In genomic region chr3:29772436-29772835, GRCh38 we compare ENCODE assay signal across 24 cellular contexts.
A peak's percentile ranks its signal among the peaks of the same experiment; 100 is the strongest.
DNase-seq lines count a peak whose midpoint lies in the region; ATAC-seq, FAIRE-seq and TF ChIP-seq lines count a peak whose summit lies in the region.
"Had no signal": no experiment of that assay in that cellular context is flagged by ENCODE, and none has a peak within 500 bp of the region (broad histone marks: within the 10 kb centered on the region; RNA-seq: fewer than 3 reads in every experiment).

No MANE protein-coding gene starts in this region.

- no peak overlapping the region for H2AFZ ChIP-seq in H1 (ENCODE audit: low read length)

- no peaks in the 10 kb centered on the region for H3K79me1 ChIP-seq in H1 (ENCODE audit: low read depth, low read length)

- no peak for TF ChIP-seq RAD21 in H1 (IDR thresholded peaks at IDR 0.05 in 1 of 2, conservative IDR thresholded peaks at IDR 0.05 in 1 of 2; ENCODE audit: low read depth in 2 of 2, low read length in 2 of 2)

- no peak overlapping the region for H2BK20ac ChIP-seq in H1 (ENCODE audit: low read length)

- H3K36me3 ChIP-seq in H1 (ENCODE audit: control insufficient read depth in 2 of 4, insufficient read depth in 4 of 4, low read length in 3 of 4), result no peaks in the 10 kb centered on the region
- H3K36me3 ChIP-seq: BE2C; BLaER1 treated with 17β-estradiol and CSF1 and Interleukin-3, amounts not matched to agents 10 nM and 100 nM had no signal

- H2BK12ac ChIP-seq in H1 (ENCODE audit: low read depth, low read length), result no peak overlapping the region

- no peak overlapping the region for H3K4me2 ChIP-seq in H1 (ENCODE audit: insufficient read depth in 1 of 2, low read depth in 2 of 2, low read length in 2 of 2)
- H3K4me2 ChIP-seq: A549 had no signal

- H4K8ac ChIP-seq in H1 (ENCODE audit: extremely low read depth, insufficient read depth, low read length), result no peak overlapping the region

- TF ChIP-seq POLR2A in H1 (IDR thresholded peaks at IDR 0.05; ENCODE audit: control extremely low read depth in 1 of 2, low read depth in 2 of 2, low read length in 2 of 2), result no peak

- no peaks in the 10 kb centered on the region for H3K79me2 ChIP-seq in H1 (ENCODE audit: control insufficient read depth in 1 of 2, insufficient read depth in 2 of 2, low read length in 2 of 2)

- H3K23me2 ChIP-seq in H1 (ENCODE audit: low read depth, low read length), result no peaks in the 10 kb centered on the region

- H3K4me1 ChIP-seq in H1 (replicated peaks in 1 of 4; ENCODE audit: control insufficient read depth in 3 of 4, insufficient read depth in 4 of 4, low read length in 3 of 4), result peaks cover 0 to 5% (median 2%) of the 10 kb centered on the region in 4 experiments; a peak in 2 of 7 replicates
- H3K4me1 ChIP-seq: A549, BE2C had no signal

- H4K91ac ChIP-seq in H1 (replicated peaks; ENCODE audit: insufficient read length, low read length), result no peak overlapping the region

- no peak for TF ChIP-seq CTCF in H1 (IDR thresholded peaks at IDR 0.05; ENCODE audit: control extremely low read depth in 1 of 3, insufficient read depth in 1 of 3, low read depth in 1 of 3, low read length in 3 of 3)

- H3K4ac ChIP-seq in H1 (replicated peaks; ENCODE audit: insufficient read length, low read depth, low read length), result no peak overlapping the region

- no peak overlapping the region for H3K9ac ChIP-seq in H1 (replicated peaks in 1 of 4; ENCODE audit: extremely low read depth in 1 of 4, low read depth in 3 of 4, low read length in 3 of 4)
- H3K9ac ChIP-seq: BLaER1 treated with 17β-estradiol and CSF1 and Interleukin-3, amounts not matched to agents 10 nM and 100 nM had no signal

- no peaks in the 10 kb centered on the region for H3K27me3 ChIP-seq in H1 (replicated peaks in 1 of 4; ENCODE audit: control insufficient read depth in 3 of 4, extremely low read depth in 1 of 4, insufficient read depth in 3 of 4, low read length in 3 of 4)
- H3K27me3 ChIP-seq: BE2C had no signal

- no peak overlapping the region for H2BK5ac ChIP-seq in H1 (ENCODE audit: low read depth, low read length)

- FAIRE-seq in H1 (lab: Jason Lieb, UNC), result no peak
- FAIRE-seq: A549, D721Med, GM12878, GM19239 had no signal

- no peak overlapping the region for H2AK5ac ChIP-seq in H1 (ENCODE audit: low read depth, low read length)

- 80% methylated on average over 4 of the region's 4 CpGs; no CpG with 5 or more reads in 1 of the 2 experiments for WGBS in H1 (ENCODE audit: extremely low coverage in 1 of 2, insufficient coverage in 1 of 2, insufficient read length in 1 of 2, insufficient replicate concordance in 2 of 2, low coverage in 1 of 2, low lambda C conversion rate in 2 of 2, missing lambda C conversion rate in 1 of 2), 2 experiments

- DNase-seq in HuH-7 (ENCODE audit: low spot score), result peak; percentile 36
- DNase-seq in OCI-M1 (lab: John Stamatoyannopoulos, UW), result peak; percentile 21
- DNase-seq in H1 (ENCODE audit: low read depth in 1 of 2, low spot score in 2 of 2), result no peak
- DNase-seq in sciatic nerve (ENCODE audit: low spot score), result no peak
- DNase-seq in RKO (ENCODE audit: low spot score), result no peak
- no peak for DNase-seq in NCI-H1092 treated with DMSO at 0.1 percent for 48 hours (lab: John Stamatoyannopoulos, UW)
- no peak for DNase-seq in activated gamma-delta T cell (lab: John Stamatoyannopoulos, UW)
- DNase-seq: 8988T; ACHN; AML-193; BE2C; CD4-positive, alpha-beta T cell; CD8-positive, alpha-beta memory T cell; DMS 273 treated with DMSO at 0.1 percent for 48 hours; DMS79; EL; GDM1; H9 had no signal

- H3K23ac ChIP-seq in H1 (ENCODE audit: insufficient read length), result no peak overlapping the region

- no peak overlapping the region for H3K27ac ChIP-seq in H1 (ENCODE audit: low read depth, low read length)
- H3K27ac ChIP-seq: A549; BLaER1 treated with 17β-estradiol and CSF1 and Interleukin-3, amounts not matched to agents 10 nM and 100 nM had no signal

- TF ChIP-seq EP300 in H1 (IDR thresholded peaks at IDR 0.05; ENCODE audit: borderline replicate concordance in 1 of 2, low read depth in 2 of 2, low read length in 2 of 2), result no peak

- no peak overlapping the region for H4K5ac ChIP-seq in H1 (ENCODE audit: insufficient read length, low read depth, low read length)

- no peak overlapping the region for H2BK15ac ChIP-seq in H1 (ENCODE audit: low read length)

- H3K9me3 ChIP-seq in H1 (ENCODE audit: insufficient read depth in 2 of 2, low read depth in 1 of 2, low read length in 1 of 2), result no peaks in the 10 kb centered on the region
- H3K9me3 ChIP-seq: A549; BE2C; BLaER1 treated with 17β-estradiol and CSF1 and Interleukin-3, amounts not matched to agents 10 nM and 100 nM had no signal

- intact Hi-C loops in sciatic nerve (cut with DNase I), result no loop called here

- H3K14ac ChIP-seq in H1 (ENCODE audit: insufficient read length), result no peak overlapping the region

- no peak overlapping the region for H3K18ac ChIP-seq in H1 (ENCODE audit: extremely low read depth, low read length)

- POLR2A ChIA-PET in H1 (lab: Charles Lee; ENCODE audit: partially characterized antibody), result no interaction called here

- H3K4me3 ChIP-seq in H1 (ENCODE audit: extremely low read depth in 1 of 4, insufficient read depth in 2 of 4, low read depth in 3 of 4, low read length in 4 of 4), result no peak overlapping the region
- H3K4me3 ChIP-seq: A549; BLaER1 treated with 17β-estradiol and CSF1 and Interleukin-3, amounts not matched to agents 10 nM and 100 nM; GM12878 had no signal

- peak overlapping the region; percentile 60 for H2BK120ac ChIP-seq in H1 (replicated peaks; ENCODE audit: low read depth, low read length)

- ATAC-seq in sciatic nerve, result peak; percentile 33
- ATAC-seq: A549, GM12878, HCT116 had no signal

- H3K56ac ChIP-seq in H1 (replicated peaks; ENCODE audit: insufficient read length, low read depth, low read length), result no peak overlapping the region

- no peaks in the 10 kb centered on the region for H4K20me1 ChIP-seq in H1 (replicated peaks in 1 of 2; ENCODE audit: control insufficient read depth in 1 of 2, insufficient read depth in 2 of 2, low read length in 2 of 2)
- H4K20me1 ChIP-seq: BLaER1 treated with 17β-estradiol and CSF1 and Interleukin-3, amounts not matched to agents 10 nM and 100 nM had no signal

- CTCF ChIA-PET in H1 (lab: Charles Lee; ENCODE audit: partially characterized antibody), result interaction anchor here (0.7 to 1.3 kb wide), 2 partner anchors 117 to 239 kb away, joined by 3 read pairs; no protein-coding TSS in a partner anchor

TF ChIP-seq in H1, 55 proteins besides CTCF, POLR2A, EP300 and RAD21:
- TF ChIP-seq MAX (IDR thresholded peaks at IDR 0.05) (no peak), HDAC6 (IDR thresholded peaks at IDR 0.05; ENCODE audit: low read depth, low read length) (no peak), SUZ12 (IDR thresholded peaks at IDR 0.05; ENCODE audit: low read length) (no peak), SIN3A (conservative IDR thresholded peaks at IDR 0.05 in 1 of 2, IDR thresholded peaks at IDR 0.05 in 1 of 2; ENCODE audit: low read depth in 1 of 2, low read length in 2 of 2) (no peak), NRF1 (IDR thresholded peaks at IDR 0.05; ENCODE audit: low read depth, low read length) (no peak), POLR2AphosphoS5 (IDR thresholded peaks at IDR 0.05; ENCODE audit: low read depth, low read length) (no peak), CHD2 (IDR thresholded peaks at IDR 0.05; ENCODE audit: low read length) (no peak), SIRT6 (IDR thresholded peaks at IDR 0.05; ENCODE audit: low read length) (no peak), E2F6 (IDR thresholded peaks at IDR 0.05) (no peak), ATF2 (IDR thresholded peaks at IDR 0.05; ENCODE audit: low read length) (no peak), SAP30 (IDR thresholded peaks at IDR 0.05; ENCODE audit: insufficient read depth, insufficient replicate concordance, low read length) (no peak), CHD1 (IDR thresholded peaks at IDR 0.05; ENCODE audit: low read depth, low read length) (no peak), SIX5 (IDR thresholded peaks at IDR 0.05; ENCODE audit: low read depth, low read length) (no peak), RNF2 (IDR thresholded peaks at IDR 0.05; ENCODE audit: borderline replicate concordance, low read depth, low read length, missing control alignments, poor library complexity, severe bottlenecking) (no peak), NANOG (IDR thresholded peaks at IDR 0.05; ENCODE audit: insufficient read depth, low read depth, low read length, poor library complexity, severe bottlenecking) (no peak), RXRA (IDR thresholded peaks at IDR 0.05; ENCODE audit: insufficient read depth, low read depth, low read length) (no peak), ASH2L (IDR thresholded peaks at IDR 0.05; ENCODE audit: low read length) (no peak), HDAC2 (IDR thresholded peaks at IDR 0.05; ENCODE audit: borderline replicate concordance in 1 of 2, low read depth in 2 of 2, low read length in 2 of 2) (no peak), CREB1 (IDR thresholded peaks at IDR 0.05) (no peak)

Comparison
In these comparisons a context has a peak if more than half of its experiments do, and no peak if none do; other contexts are left out.
1. DNase-seq: peak in HuH-7 (single experiment) and OCI-M1 (single experiment); none in H1 (0 of 2), sciatic nerve (single experiment), RKO (single experiment), NCI-H1092 treated with DMSO at 0.1 percent for 48 hours (single experiment) and activated gamma-delta T cell (single experiment).